ENCODE assay signal across 14 cellular contexts in genomic region chr1:181486098-181486420, GRCh38. TPM values are rescaled to one million over a fixed set of nuclear protein-coding genes. Genes with fewer than 3 reads are reported as not detected.
A peak's percentile ranks its signal among the peaks of the same experiment; 100 is the strongest.
DNase-seq lines count a peak whose midpoint lies in the region; ATAC-seq and TF ChIP-seq lines count a peak whose summit lies in the region.
"Had no signal": no experiment of that assay in that cellular context is flagged by ENCODE, and none has a peak within 500 bp of the region (broad histone marks: within the 10 kb centered on the region; RNA-seq: fewer than 3 reads in every experiment).

No MANE protein-coding gene starts in this region.

- ATAC-seq in stimulated activated memory B cell treated with anti-CD40 and anti-IgM and Interleukin-4, amounts not matched to agents 10 μg/mL and 1 μg/mL and 100 μg/mL, for 72 hours: no peak
- ATAC-seq in GM18870 (IDR thresholded peaks at IDR 0.05; ENCODE audit: unreplicated experiment): no peak
- ATAC-seq: Panc1 had no signal

- H3K27me3 ChIP-seq in left ventricle myocardium inferior (ENCODE audit: low read depth): peaks cover 100% of the 10 kb centered on the region
- H3K27me3 ChIP-seq in right atrium auricular region: peaks cover 20 to 34% of the 10 kb centered on the region in 2 donors
- H3K27me3 ChIP-seq in iPS-15b (ENCODE audit: control insufficient read depth, insufficient read depth, low read length): peaks cover 80% of the 10 kb centered on the region

- TF ChIP-seq CTCF in left ventricle myocardium inferior (IDR thresholded peaks at IDR 0.05; ENCODE audit: borderline replicate concordance): no peak
- no peak for TF ChIP-seq CTCF in right atrium auricular region (IDR thresholded peaks at IDR 0.05)

- H3K9me3 Mint-ChIP-seq in IgD-negative memory B cell: peaks cover 0 to 2% (median 0%) of the 10 kb centered on the region in 3 donors
- H3K9me3 Mint-ChIP-seq in stimulated activated memory B cell treated with anti-CD40 and anti-IgM and Interleukin-4, amounts not matched to agents 10 μg/mL and 1 μg/mL and 100 μg/mL, for 72 hours: no peaks in the 10 kb centered on the region
- H3K9me3 Mint-ChIP-seq: stimulated activated naive CD8-positive, alpha-beta T cell treated with anti-CD3 and anti-CD28 coated beads, Interleukin-15, amount 100 ng/mL, for 72 hours; T-cell had no signal

- H3K4me3 Mint-ChIP-seq in IgD-negative memory B cell: peak overlapping the region; percentile 58 to 88 (median 70)
- H3K4me3 Mint-ChIP-seq in stimulated activated memory B cell treated with anti-CD40 and anti-IgM and Interleukin-4, amounts not matched to agents 10 μg/mL and 1 μg/mL and 100 μg/mL, for 72 hours: peak overlapping the region; percentile 62

- no peak overlapping the region for H3K27ac ChIP-seq in left ventricle myocardium inferior (replicated peaks)
- H3K27ac ChIP-seq in right atrium auricular region: no peak overlapping the region
- H3K27ac ChIP-seq: vagina had no signal

- H3K4me1 ChIP-seq in left ventricle myocardium inferior (peaks cover 29% of the 10 kb centered on the region), right atrium auricular region (peaks cover 0 to 12% of the 10 kb centered on the region in 2 donors), iPS-15b (ENCODE audit: control insufficient read depth, insufficient read depth, low read length) (peaks cover 2% of the 10 kb centered on the region)

- peaks cover 55% of the 10 kb centered on the region for H3K27me3 Mint-ChIP-seq in IgD-negative memory B cell
- H3K27me3 Mint-ChIP-seq in stimulated activated memory B cell treated with anti-CD40 and anti-IgM and Interleukin-4, amounts not matched to agents 10 μg/mL and 1 μg/mL and 100 μg/mL, for 72 hours: peaks cover 82% of the 10 kb centered on the region

- intact Hi-C loops in left ventricle myocardium inferior (cut with micrococcal nuclease): no loop called here

- H3K4me1 Mint-ChIP-seq in IgD-negative memory B cell: peaks cover 13 to 23% (median 16%) of the 10 kb centered on the region in 3 donors
- H3K4me1 Mint-ChIP-seq in stimulated activated memory B cell treated with anti-CD40 and anti-IgM and Interleukin-4, amounts not matched to agents 10 μg/mL and 1 μg/mL and 100 μg/mL, for 72 hours: peaks cover 45% of the 10 kb centered on the region

- peak; percentile 23 for DNase-seq in left ventricle myocardium inferior
- DNase-seq in right atrium auricular region (ENCODE audit: low spot score): no peak
- no peak for DNase-seq in RKO (ENCODE audit: low spot score)
- DNase-seq in ureter (ENCODE audit: low spot score): no peak
- DNase-seq: activated naive CD4-positive, alpha-beta T cell treated with anti-CD3 and anti-CD28 coated beads, Interleukin-2, amount 50 U/mL, for 16 hours; mesenchymal stem cell had no signal

- H3K27ac Mint-ChIP-seq in IgD-negative memory B cell: no peak overlapping the region
- H3K27ac Mint-ChIP-seq in stimulated activated memory B cell treated with anti-CD40 and anti-IgM and Interleukin-4, amounts not matched to agents 10 μg/mL and 1 μg/mL and 100 μg/mL, for 72 hours: no peak overlapping the region
- H3K27ac Mint-ChIP-seq: stimulated activated naive CD8-positive, alpha-beta T cell treated with anti-CD3 and anti-CD28 coated beads, Interleukin-15, amount 100 ng/mL, for 72 hours; T-cell had no signal

- H3K9me3 ChIP-seq in left ventricle myocardium inferior (replicated peaks) (no peaks in the 10 kb centered on the region), right atrium auricular region (no peaks in the 10 kb centered on the region), iPS-15b (ENCODE audit: control insufficient read depth, insufficient read depth, low read length) (no peaks in the 10 kb centered on the region)
- H3K9me3 ChIP-seq: vagina had no signal

- H3K36me3 Mint-ChIP-seq in IgD-negative memory B cell: peaks cover 1% of the 10 kb centered on the region
- no peaks in the 10 kb centered on the region for H3K36me3 Mint-ChIP-seq in stimulated activated memory B cell treated with anti-CD40 and anti-IgM and Interleukin-4, amounts not matched to agents 10 μg/mL and 1 μg/mL and 100 μg/mL, for 72 hours
- H3K36me3 Mint-ChIP-seq: T-cell had no signal

- no peak overlapping the region for H3K9ac ChIP-seq in iPS-15b (ENCODE audit: low read depth, low read length)

- H3K4me3 ChIP-seq in left ventricle myocardium inferior (no peak overlapping the region), right atrium auricular region (no peak overlapping the region), iPS-15b (ENCODE audit: low read depth, low read length) (peak overlapping the region; percentile 54)
- H3K4me3 ChIP-seq: vagina had no signal

- H3K36me3 ChIP-seq in left ventricle myocardium inferior: no peaks in the 10 kb centered on the region
- H3K36me3 ChIP-seq in right atrium auricular region: no peaks in the 10 kb centered on the region
- H3K36me3 ChIP-seq in iPS-15b (ENCODE audit: control insufficient read depth, insufficient read depth, low read length): no peaks in the 10 kb centered on the region
- H3K36me3 ChIP-seq: vagina had no signal

RNA-seq across cellular contexts. Expression of gene CACNA1E, which starts 2.7 kb away (rescaled TPM):
- total RNA-seq in left ventricle myocardium inferior (0.88 TPM), right atrium auricular region (1 to 10 TPM; 1.7 to 2.2 TPM), ureter (not detected)
- polyA plus RNA-seq in IgD-negative memory B cell: 0.16 TPM
- total RNA-seq: vagina had no signal
